ENCODE assay signal across 1 cellular context in genomic region chr1:206783506-206783905, GRCh38.
TF ChIP-seq lines count a peak whose summit lies in the region.

No MANE protein-coding gene starts in this region.

TF ChIP-seq in GM12878, 131 proteins besides CTCF, POLR2A, EP300 and RAD21:
- TF ChIP-seq PAX5 (IDR thresholded peaks at IDR 0.05; ENCODE audit: borderline replicate concordance, low read depth, low read length) (no peak), LARP7 (IDR thresholded peaks at IDR 0.05) (no peak), KAT2A (conservative IDR thresholded peaks at IDR 0.05; ENCODE audit: control insufficient read depth, low read depth, low read length) (no peak), FOXK2 (IDR thresholded peaks at IDR 0.05) (no peak), CUX1 (IDR thresholded peaks at IDR 0.05; ENCODE audit: insufficient replicate concordance, low read depth, low read length) (no peak), ZNF217 (IDR thresholded peaks at IDR 0.05) (no peak), IRF3 (IDR thresholded peaks at IDR 0.05) (no peak), CREM (IDR thresholded peaks at IDR 0.05; ENCODE audit: low read depth) (no peak), CBX5 (IDR thresholded peaks at IDR 0.05; ENCODE audit: low read depth) (no peak), RUNX3 (IDR thresholded peaks at IDR 0.05; ENCODE audit: low read length) (no peak), WRNIP1 (IDR thresholded peaks at IDR 0.05; ENCODE audit: borderline replicate concordance, low read depth, low read length) (no peak), SIN3A (IDR thresholded peaks at IDR 0.05; ENCODE audit: low read depth, low read length) (no peak)
